ENCODE assay signal across 21 cellular contexts in the genomic region with DNA sequence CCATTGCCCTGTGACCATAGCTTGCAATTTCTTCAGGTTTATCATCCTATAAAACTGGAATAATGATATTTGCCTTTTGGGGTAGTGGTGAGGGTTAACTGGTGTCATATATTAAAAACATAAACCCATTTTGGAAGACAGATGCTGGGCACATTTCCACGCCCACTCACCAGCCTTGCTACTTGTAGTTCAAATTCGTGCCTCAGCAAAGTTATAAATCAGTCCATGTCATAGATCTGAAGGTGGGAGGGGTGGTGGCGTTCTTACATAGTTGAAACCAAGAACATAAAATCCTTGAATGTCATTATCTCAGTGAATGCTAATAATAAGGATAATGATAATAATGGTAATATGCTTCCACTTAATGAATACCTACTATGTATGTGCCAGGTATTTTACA. TPM values are rescaled to one million over a fixed set of nuclear protein-coding genes. Genes with fewer than 3 reads are reported as not detected.
DNase-seq lines count a peak whose midpoint lies in the region; ATAC-seq, FAIRE-seq and TF ChIP-seq lines count a peak whose summit lies in the region.
"Had no signal": no experiment of that assay in that cellular context is flagged by ENCODE, and none has a peak within 500 bp of the region (broad histone marks: within the 10 kb centered on the region; RNA-seq: fewer than 3 reads in every experiment).

No MANE protein-coding gene starts in this region.

- H3K9me3 Mint-ChIP-seq in activated T-cell treated with anti-CD3 and anti-CD28 coated beads, Interleukin-2, amount 50 U/mL, for 24 hours: no peaks in the 10 kb centered on the region
- H3K9me3 Mint-ChIP-seq: CD4-positive, alpha-beta T cell had no signal

- TF ChIP-seq CTCF in esophagus muscularis mucosa (IDR thresholded peaks at IDR 0.05): no peak

- H3K4me1 ChIP-seq in esophagus muscularis mucosa: peaks cover under 1 to 1% (median 1%) of the 10 kb centered on the region in 4 donors
- H3K4me1 ChIP-seq: A549 had no signal

- H3K9me3 ChIP-seq in esophagus muscularis mucosa: peaks cover 0 to 5% (median 0%) of the 10 kb centered on the region in 4 donors
- H3K9me3 ChIP-seq: Caco-2 had no signal

- peak; percentile 33 for FAIRE-seq in HTR-8/SVneo (lab: Jason Lieb, UNC)
- FAIRE-seq: A549, D721Med, G401.6, GM12891, GM19239 had no signal

- peaks cover 15% of the 10 kb centered on the region for H3K27me3 Mint-ChIP-seq in activated T-cell treated with anti-CD3 and anti-CD28 coated beads, Interleukin-2, amount 50 U/mL, for 24 hours

- H3K4me1 Mint-ChIP-seq in activated T-cell treated with anti-CD3 and anti-CD28 coated beads, Interleukin-2, amount 50 U/mL, for 24 hours (ENCODE audit: low read depth): peaks cover 2% of the 10 kb centered on the region

- H3K27me3 ChIP-seq in esophagus muscularis mucosa: no peaks in the 10 kb centered on the region
- H3K27me3 ChIP-seq: BLaER1 treated with 17β-estradiol and CSF1 and Interleukin-3, amounts not matched to agents 10 nM and 100 nM had no signal

- no peak overlapping the region for H3K27ac Mint-ChIP-seq in activated T-cell treated with anti-CD3 and anti-CD28 coated beads, Interleukin-2, amount 50 U/mL, for 24 hours
- H3K27ac Mint-ChIP-seq: B cell; CD4-positive, alpha-beta T cell; CD8-positive, alpha-beta T cell had no signal

- H3K4me3 ChIP-seq in esophagus muscularis mucosa: no peak overlapping the region
- H3K4me3 ChIP-seq: A549; BLaER1 treated with 17β-estradiol and CSF1 and Interleukin-3, amounts not matched to agents 10 nM and 100 nM had no signal

- DNase-seq in HTR-8/SVneo (ENCODE audit: insufficient read length, low spot score) (no peak), esophagus muscularis mucosa (ENCODE audit: extremely low spot score) (peak; percentile 4), putamen (ENCODE audit: low spot score) (peak; percentile 69)
- DNase-seq in activated T-cell treated with anti-CD3 and anti-CD28 coated beads, Interleukin-2, amount 50 U/mL, for 24 hours: no peak
- DNase-seq: AML-193; Caco-2; Calu3; CD4-positive, alpha-beta T cell; DMS79 treated with DMSO at 0.1 percent for 48 hours; GF-D8 had no signal

- H3K36me3 Mint-ChIP-seq in activated T-cell treated with anti-CD3 and anti-CD28 coated beads, Interleukin-2, amount 50 U/mL, for 24 hours (ENCODE audit: low read depth): no peaks in the 10 kb centered on the region
- H3K36me3 Mint-ChIP-seq: CD8-positive, alpha-beta T cell had no signal

- TF ChIP-seq POLR2A in esophagus muscularis mucosa (IDR thresholded peaks at IDR 0.05; ENCODE audit: low read depth): no peak

- no peak overlapping the region for H3K4me3 Mint-ChIP-seq in activated T-cell treated with anti-CD3 and anti-CD28 coated beads, Interleukin-2, amount 50 U/mL, for 24 hours
- H3K4me3 Mint-ChIP-seq: B cell; CD4-positive, alpha-beta T cell; CD8-positive, alpha-beta T cell had no signal

- no peak for ATAC-seq in HG02571 (IDR thresholded peaks at IDR 0.05; ENCODE audit: unreplicated experiment)
- ATAC-seq: A549; CD8-positive, alpha-beta T cell had no signal

- H3K27ac ChIP-seq in esophagus muscularis mucosa (replicated peaks in 1 of 4): no peak overlapping the region
- H3K27ac ChIP-seq: 22Rv1; A549; BLaER1 treated with 17β-estradiol and CSF1 and Interleukin-3, amounts not matched to agents 10 nM and 100 nM; C4-2B had no signal

- intact Hi-C loops in esophagus muscularis mucosa (cut with DNase I): no loop called here

- H3K36me3 ChIP-seq in esophagus muscularis mucosa: no peaks in the 10 kb centered on the region
- H3K36me3 ChIP-seq: BLaER1 treated with 17β-estradiol and CSF1 and Interleukin-3, amounts not matched to agents 10 nM and 100 nM had no signal

- TF ChIP-seq EP300 in esophagus muscularis mucosa (IDR thresholded peaks at IDR 0.05): no peak

- WGBS in esophagus muscularis mucosa: 51% methylated on average over 3 of the region's 3 CpGs

RNA-seq across cellular contexts. Expression of a gene that starts 9.4 kb away (rescaled TPM):
- total RNA-seq in esophagus muscularis mucosa: 10 to 100 TPM; 35.3 to 61.4 (median 51.8) TPM

Comparison
In these comparisons a context has a peak if more than half of its experiments do, and no peak if none do; other contexts are left out.
1. DNase-seq: peak in esophagus muscularis mucosa (single experiment) and putamen (single experiment); none in HTR-8/SVneo (single experiment) and activated T-cell treated with anti-CD3 and anti-CD28 coated beads, Interleukin-2, amount 50 U/mL, for 24 hours (single experiment).